Comparison of ENCODE assay signal across 8 cellular contexts in genomic region chr5:55176176-55176818, GRCh38. TPM values are rescaled to one million over a fixed set of nuclear protein-coding genes. Genes with fewer than 3 reads are reported as not detected.
DNase-seq lines count a peak whose midpoint lies in the region; ATAC-seq and TF ChIP-seq lines count a peak whose summit lies in the region.

No MANE protein-coding gene starts in this region.

- peak overlapping the region; percentile 49 for H3K4me3 ChIP-seq in retinal pigment epithelial cell (ENCODE audit: low read length)

- no peak for ATAC-seq in HG03139 (IDR thresholded peaks at IDR 0.05; ENCODE audit: unreplicated experiment)

- peak; percentile 47 for DNase-seq in SIG-M5 treated with dmso at 0.1 percent for 504 hours (lab: John Stamatoyannopoulos, UW; ENCODE audit: unreplicated experiment)
- no peak for DNase-seq in SIG-M5 (lab: John Stamatoyannopoulos, UW)
- peak; percentile 74 for DNase-seq in NCI-H2171 (lab: John Stamatoyannopoulos, UW)
- peak; percentile 36 for DNase-seq in activated T-cell treated with anti-CD3 and anti-CD28 coated beads, Interleukin-2, amount 50 U/mL, for 1 hour
- peak in 25 of 42 donors; percentile 7 to 63 (median 24) for DNase-seq in head of caudate nucleus
- no peak for DNase-seq in retinal pigment epithelial cell (ENCODE audit: low read depth)
- DNase-seq in ureter (ENCODE audit: low spot score): no peak

- intact Hi-C loops in head of caudate nucleus (cut with DNase I): loop anchor here (10.0 kb wide), 1 partner anchor 519 kb away; no protein-coding TSS in a partner anchor

- TF ChIP-seq CTCF in retinal pigment epithelial cell (conservative IDR thresholded peaks at IDR 0.05; ENCODE audit: low read depth, low read length): peak; percentile 12

RNA-seq across cellular contexts. Expression of gene CDC20B, which starts 3.3 kb away (rescaled TPM):
- total RNA-seq in ureter: not detected

RNA-seq across cellular contexts. Expression of gene GPX8, which starts 16.3 kb away (rescaled TPM):
- total RNA-seq in ureter: 20.2 TPM

RNA-seq across cellular contexts. Expression of gene MCIDAS, which starts 50.8 kb away (rescaled TPM):
- 2.7 TPM for total RNA-seq in ureter

RNA-seq across cellular contexts. Expression of gene CCNO, which starts 57.1 kb away (rescaled TPM):
- 16.5 TPM for total RNA-seq in ureter

Comparison
In these comparisons a context has a peak if more than half of its experiments do, and no peak if none do; other contexts are left out.
1. DNase-seq: peak in SIG-M5 treated with dmso at 0.1 percent for 504 hours (single experiment), NCI-H2171 (single experiment), activated T-cell treated with anti-CD3 and anti-CD28 coated beads, Interleukin-2, amount 50 U/mL, for 1 hour (single experiment) and head of caudate nucleus (25 of 42); none in SIG-M5 (single experiment), retinal pigment epithelial cell (single experiment) and ureter (single experiment).